ENCODE assay signal across 29 cellular contexts in genomic region chr11:102121329-102121728, GRCh38. TPM values are rescaled to one million over a fixed set of nuclear protein-coding genes. Genes with fewer than 3 reads are reported as not detected.
DNase-seq lines count a peak whose midpoint lies in the region; ATAC-seq and TF ChIP-seq lines count a peak whose summit lies in the region.
"Had no signal": no experiment of that assay in that cellular context is flagged by ENCODE, and none has a peak within 500 bp of the region (broad histone marks: within the 10 kb centered on the region; RNA-seq: fewer than 3 reads in every experiment).

No MANE protein-coding gene starts in this region.

- H3K4ac ChIP-seq in trophoblast cell (ENCODE audit: low read depth, low read length), result peak overlapping the region; percentile 72

- DNase-seq in EH (ENCODE audit: low read depth) (peak; percentile 50), Panc1 (ENCODE audit: low read depth, low spot score) (no peak), fibroblast of gingiva (ENCODE audit: low read depth) (peak; percentile 39), trophoblast cell (peak in 1 of 2 donors; percentile 11), GM19238 (ENCODE audit: insufficient read length, low spot score) (no peak), SHP77 (lab: John Stamatoyannopoulos, UW) (no peak), SIG-M5 treated with dmso at 0.1 percent for 504 hours (lab: John Stamatoyannopoulos, UW; ENCODE audit: unreplicated experiment) (no peak)
- no peak for DNase-seq in activated CD4-positive, alpha-beta memory T cell treated with anti-CD3 and anti-CD28 coated beads, Interleukin-2, amount 10 ng/mL, durations not matched to agents 7 days and 5 days
- DNase-seq: activated CD4-positive, alpha-beta memory T cell treated with anti-CD3 and anti-CD28 coated beads for 36 hours; activated CD8-positive, alpha-beta memory T cell treated with anti-CD3 and anti-CD28 coated beads, Interleukin-2, amount 50 U/mL, for 48 hours; COR-L47; cortex of kidney; DMS79 treated with DMSO at 0.1 percent for 48 hours; KBM-7; left lung; naive B cell; NCI-H2081 treated with DMSO at 0.1 percent for 48 hours; NCI-H226; NCI-H69; stimulated activated CD4-positive, alpha-beta T cell treated with anti-CD3 and anti-CD28 coated beads, Interleukin-2, amount 100 ng/mL, for 24 hours; stomach had no signal

- H3K4me3 ChIP-seq in Panc1 (ENCODE audit: low read depth in 2 of 2, low read length in 2 of 2) (no peak overlapping the region), trophoblast cell (ENCODE audit: low read depth, low read length) (no peak overlapping the region)
- H3K4me3 ChIP-seq: BLaER1, cardiac muscle cell, esophagus muscularis mucosa, left lung, stomach, tibial nerve had no signal

- H2AK5ac ChIP-seq in trophoblast cell (ENCODE audit: low read length), result no peak overlapping the region

- H4K91ac ChIP-seq in trophoblast cell (ENCODE audit: low read depth, low read length), result no peak overlapping the region

- H2AFZ ChIP-seq in trophoblast cell (ENCODE audit: insufficient read depth, low read length, poor library complexity), result no peak overlapping the region

- no peaks in the 10 kb centered on the region for H3K36me3 Mint-ChIP-seq in activated CD4-positive, alpha-beta memory T cell treated with anti-CD3 and anti-CD28 coated beads, Interleukin-2, amount 10 ng/mL, durations not matched to agents 7 days and 5 days (ENCODE audit: low read depth)
- H3K36me3 Mint-ChIP-seq: activated CD4-positive, alpha-beta memory T cell treated with anti-CD3 and anti-CD28 coated beads for 36 hours; naive B cell had no signal

- H3K18ac ChIP-seq in trophoblast cell (ENCODE audit: low read length), result no peak overlapping the region

- CTCF ChIA-PET in Panc1 (lab: Charles Lee), result no interaction called here
- CTCF ChIA-PET in activated CD4-positive, alpha-beta memory T cell treated with anti-CD3 and anti-CD28 coated beads, Interleukin-2, amount 10 ng/mL, durations not matched to agents 7 days and 5 days (lab: Charles Lee), result no interaction called here

- H2BK5ac ChIP-seq in trophoblast cell (ENCODE audit: low read depth, low read length, poor library complexity), result no peak overlapping the region

- no peak overlapping the region for H2BK120ac ChIP-seq in trophoblast cell (ENCODE audit: insufficient read depth, low read length, poor library complexity)

- no TSS peak for BruUV-seq in Panc1 (replicated peaks; lab: Mats Ljungman, UMichigan)

- H2BK12ac ChIP-seq in trophoblast cell (ENCODE audit: low read length), result no peak overlapping the region

- H3K23ac ChIP-seq in trophoblast cell (ENCODE audit: low read length), result no peak overlapping the region

- WGBS in trophoblast cell (ENCODE audit: extremely low coverage, insufficient coverage, insufficient read length), result no CpG with 5 or more reads among the region's 2 CpGs

- no peak overlapping the region for H4K8ac ChIP-seq in trophoblast cell (ENCODE audit: low read depth, low read length)

- no peaks in the 10 kb centered on the region for H3K9me3 ChIP-seq in Panc1 (ENCODE audit: control insufficient read depth, insufficient read depth, low read depth, low read length)
- H3K9me3 ChIP-seq in trophoblast cell (ENCODE audit: insufficient read depth, low read depth, low read length), result no peaks in the 10 kb centered on the region
- H3K9me3 ChIP-seq: esophagus muscularis mucosa, left lung, stomach, tibial nerve had no signal

- H3K4me3 Mint-ChIP-seq in activated CD4-positive, alpha-beta memory T cell treated with anti-CD3 and anti-CD28 coated beads, Interleukin-2, amount 10 ng/mL, durations not matched to agents 7 days and 5 days, result no peak overlapping the region
- H3K4me3 Mint-ChIP-seq: activated CD4-positive, alpha-beta memory T cell treated with anti-CD3 and anti-CD28 coated beads for 36 hours; activated naive CD4-positive, alpha-beta T cell treated with anti-CD3 and anti-CD28 coated beads, Interleukin-2, amount 50 U/mL, for 24 hours; naive B cell; T-helper 1 cell treated with Interleukin-12 subunit alpha and Interleukin-12 subunit beta and Interleukin-4 antibody, amounts not matched to agents 30 μg/mL and 1 μg/mL, for 36 hours had no signal

- H3K4me1 Mint-ChIP-seq in activated CD4-positive, alpha-beta memory T cell treated with anti-CD3 and anti-CD28 coated beads, Interleukin-2, amount 10 ng/mL, durations not matched to agents 7 days and 5 days, result peaks cover 2% of the 10 kb centered on the region
- H3K4me1 Mint-ChIP-seq: activated naive CD4-positive, alpha-beta T cell treated with anti-CD3 and anti-CD28 coated beads, Interleukin-2, amount 50 U/mL, for 24 hours; naive B cell had no signal

- peaks cover 22% of the 10 kb centered on the region for H3K27me3 Mint-ChIP-seq in activated CD4-positive, alpha-beta memory T cell treated with anti-CD3 and anti-CD28 coated beads, Interleukin-2, amount 10 ng/mL, durations not matched to agents 7 days and 5 days

- peaks cover 30% of the 10 kb centered on the region for H3K79me2 ChIP-seq in trophoblast cell (ENCODE audit: control insufficient read depth, insufficient read depth, low read length, poor library complexity)

- POLR2A ChIA-PET in Panc1 (lab: Charles Lee), result interaction anchor here (0.7 to 1.2 kb wide), 2 partner anchors 74 to 153 kb away, joined by 3 to 4 read pairs; partner anchors contain the start of gene CFAP300
- POLR2A ChIA-PET in activated CD4-positive, alpha-beta memory T cell treated with anti-CD3 and anti-CD28 coated beads, Interleukin-2, amount 10 ng/mL, durations not matched to agents 7 days and 5 days (lab: Charles Lee), result no interaction called here

- H3K36me3 ChIP-seq in Panc1 (ENCODE audit: control insufficient read depth, insufficient read depth, low read length), result peaks cover 14% of the 10 kb centered on the region; the same call in 1 of the 2 replicates
- H3K36me3 ChIP-seq in trophoblast cell (ENCODE audit: control insufficient read depth in 1 of 2, insufficient read depth in 2 of 2, low read length in 2 of 2), result peaks cover 17 to 20% of the 10 kb centered on the region in 2 experiments
- H3K36me3 ChIP-seq: cardiac muscle cell, left lung had no signal

- TF ChIP-seq CTCF in Panc1 (IDR thresholded peaks at IDR 0.05), result no peak

- H3K27me3 ChIP-seq in Panc1 (ENCODE audit: control insufficient read depth, insufficient read depth, low read length), result no peaks in the 10 kb centered on the region
- no peaks in the 10 kb centered on the region for H3K27me3 ChIP-seq in trophoblast cell (ENCODE audit: insufficient read depth, low read length)
- H3K27me3 ChIP-seq: ascending aorta, BLaER1, cardiac muscle cell, esophagus muscularis mucosa, stomach, tibial nerve had no signal

- no peak overlapping the region for H3K14ac ChIP-seq in trophoblast cell (ENCODE audit: low read length)

- H3K27ac ChIP-seq in Panc1 (ENCODE audit: low read length) (peak overlapping the region; percentile 18; the same call in 1 of the 2 replicates), trophoblast cell (ENCODE audit: low read depth, low read length) (no peak overlapping the region)
- H3K27ac ChIP-seq: BLaER1, esophagus muscularis mucosa, left lung, tibial nerve had no signal

- in situ Hi-C loops in Panc1 (cut with HindIII; ENCODE audit: low pct_unique_long_range_greater_than_20kb, low sequenced_read_pairs), result no loop called here

- no peak overlapping the region for H3K9ac ChIP-seq in trophoblast cell (ENCODE audit: low read length)
- H3K9ac ChIP-seq: BLaER1 had no signal

- no peaks in the 10 kb centered on the region for H3K79me1 ChIP-seq in trophoblast cell (ENCODE audit: low read length)

- intact Hi-C loops in Panc1 (cut with micrococcal nuclease; ENCODE audit: unreplicated experiment), result no loop called here

- no peak overlapping the region for H3K4me2 ChIP-seq in trophoblast cell (ENCODE audit: low read length)
- H3K4me2 ChIP-seq: BLaER1 had no signal

- H4K12ac ChIP-seq in trophoblast cell (ENCODE audit: low read depth, low read length), result no peak overlapping the region

- H3K27ac Mint-ChIP-seq in activated CD4-positive, alpha-beta memory T cell treated with anti-CD3 and anti-CD28 coated beads, Interleukin-2, amount 10 ng/mL, durations not matched to agents 7 days and 5 days, result no peak overlapping the region
- H3K27ac Mint-ChIP-seq: activated CD4-positive, alpha-beta memory T cell treated with anti-CD3 and anti-CD28 coated beads for 36 hours; activated naive CD4-positive, alpha-beta T cell treated with anti-CD3 and anti-CD28 coated beads, Interleukin-2, amount 50 U/mL, for 24 hours; naive B cell; T-helper 1 cell treated with Interleukin-12 subunit alpha and Interleukin-12 subunit beta and Interleukin-4 antibody, amounts not matched to agents 30 μg/mL and 1 μg/mL, for 36 hours had no signal

- ATAC-seq in Panc1, result peak; percentile 16; the same call in 1 of the 2 replicates
- ATAC-seq: activated CD4-positive, CD25-positive, alpha-beta regulatory T cell treated with anti-CD3 and anti-CD28 coated beads, Interleukin-2, amount 50 U/mL, for 24 hours had no signal

- peaks cover 55% of the 10 kb centered on the region for H3K4me1 ChIP-seq in Panc1 (ENCODE audit: control insufficient read depth, insufficient read depth, low read length)
- H3K4me1 ChIP-seq in trophoblast cell (ENCODE audit: control insufficient read depth in 1 of 2, insufficient read depth in 2 of 2, low read length in 2 of 2), result peaks cover 2 to 3% of the 10 kb centered on the region in 2 experiments

- no peaks in the 10 kb centered on the region for H3K9me3 Mint-ChIP-seq in activated CD4-positive, alpha-beta memory T cell treated with anti-CD3 and anti-CD28 coated beads, Interleukin-2, amount 10 ng/mL, durations not matched to agents 7 days and 5 days
- H3K9me3 Mint-ChIP-seq: activated CD4-positive, alpha-beta memory T cell treated with anti-CD3 and anti-CD28 coated beads for 36 hours; activated naive CD4-positive, alpha-beta T cell treated with anti-CD3 and anti-CD28 coated beads, Interleukin-2, amount 50 U/mL, for 24 hours had no signal

RNA-seq across cellular contexts. Expression of gene YAP1, which starts 11.1 kb away (rescaled TPM):
- total RNA-seq in Panc1 (2021; ENCODE audit: unreplicated experiment), result 158 TPM
- polyA plus RNA-seq in Panc1 (2012; ENCODE audit: insufficient read length), result 103 TPM
- 127 and 130 TPM in 2 replicates for polyA plus RNA-seq in trophoblast cell (2013)
- under 1 TPM; 0.18 to 0.28 TPM for total RNA-seq in activated CD4-positive, alpha-beta memory T cell treated with anti-CD3 and anti-CD28 coated beads, Interleukin-2, amount 10 ng/mL, durations not matched to agents 7 days and 5 days

Comparison
In these comparisons a context has a peak if more than half of its experiments do, and no peak if none do; other contexts are left out.
1. DNase-seq: peak in EH (single experiment) and fibroblast of gingiva (single experiment); none in Panc1 (single experiment), GM19238 (single experiment), SHP77 (0 of 2), activated CD4-positive, alpha-beta memory T cell treated with anti-CD3 and anti-CD28 coated beads, Interleukin-2, amount 10 ng/mL, durations not matched to agents 7 days and 5 days (single experiment) and SIG-M5 treated with dmso at 0.1 percent for 504 hours (single experiment).
2. RNA of gene YAP1, which starts 11.1 kb away (total RNA-seq): 158 TPM in Panc1 (single experiment); 0.18 to 0.28 TPM in activated CD4-positive, alpha-beta memory T cell treated with anti-CD3 and anti-CD28 coated beads, Interleukin-2, amount 10 ng/mL, durations not matched to agents 7 days and 5 days; every median in the first group is over 100 times any median in the second.